In genomic region chr19:39223703-39224279, GRCh38 we compare ENCODE assay signal across 11 cellular contexts. TPM values are rescaled to one million over a fixed set of nuclear protein-coding genes. Genes with fewer than 3 reads are reported as not detected.
DNase-seq lines count a peak whose midpoint lies in the region; ATAC-seq and TF ChIP-seq lines count a peak whose summit lies in the region.
"Had no signal": no experiment of that assay in that cellular context is flagged by ENCODE, and none has a peak within 500 bp of the region (broad histone marks: within the 10 kb centered on the region; RNA-seq: fewer than 3 reads in every experiment).

No MANE protein-coding gene starts in this region.

- H4K8ac ChIP-seq in H9 (replicated peaks; ENCODE audit: insufficient read length, low read depth, low read length) = no peak overlapping the region

- no peak overlapping the region for H3K56ac ChIP-seq in H9 (ENCODE audit: insufficient read length, low read depth, low read length)

- H4K20me1 ChIP-seq in H9 (ENCODE audit: control insufficient read depth, insufficient read depth, insufficient read length) = no peaks in the 10 kb centered on the region

- H3K27me3 ChIP-seq in H9 (ENCODE audit: insufficient read depth, low read length) = peaks cover 3% of the 10 kb centered on the region; the same call in 1 of the 2 replicates

- WGBS in H9 (ENCODE audit: extremely low coverage, insufficient read length, low lambda C conversion rate) = no CpG with 5 or more reads among the region's 4 CpGs

- no peak overlapping the region for H2AFZ ChIP-seq in H9 (ENCODE audit: low read length)

- no peak overlapping the region for H3K27ac ChIP-seq in H9 (ENCODE audit: insufficient read length, low read depth, low read length)

- peak; percentile 10 for DNase-seq in CD1c-positive myeloid dendritic cell (ENCODE audit: extremely low spot score)
- peak; percentile 56 for DNase-seq in H9
- peak; percentile 33 for DNase-seq in fibroblast of villous mesenchyme (ENCODE audit: low read depth)
- no peak for DNase-seq in NCI-H69 (lab: John Stamatoyannopoulos, UW)
- DNase-seq in progenitor cell of endocrine pancreas (ENCODE audit: low spot score, unreplicated experiment) = no peak
- DNase-seq in NCI-H2171 treated with DMSO at 0.1 percent for 48 hours (lab: John Stamatoyannopoulos, UW) = no peak
- no peak for DNase-seq in stimulated activated CD4-positive, alpha-beta T cell treated with anti-CD3 and anti-CD28 coated beads, Interleukin-1b, Interleukin-23, amount 100 ng/mL, for 48 hours
- DNase-seq: central memory CD4-positive, alpha-beta T cell had no signal

- no peak overlapping the region for H2AK5ac ChIP-seq in H9 (ENCODE audit: insufficient read length, low read length)

- H3K9me3 ChIP-seq in H9 (ENCODE audit: control insufficient read depth, low read depth, low read length) = no peaks in the 10 kb centered on the region

- H3K27ac Mint-ChIP-seq in H9 = no peak overlapping the region
- H3K27ac Mint-ChIP-seq in progenitor cell of endocrine pancreas = no peak overlapping the region
- H3K27ac Mint-ChIP-seq: IgD-negative memory B cell had no signal

- no peaks in the 10 kb centered on the region for H3K23me2 ChIP-seq in H9 (ENCODE audit: insufficient read length, low read depth, low read length, poor library complexity, severe bottlenecking)

- H3T11ph ChIP-seq in H9 (ENCODE audit: low read length) = no peak overlapping the region

- H4K5ac ChIP-seq in H9 (ENCODE audit: insufficient read length, low read depth, low read length) = no peak overlapping the region

- H3K9me3 Mint-ChIP-seq in H9 = no peaks in the 10 kb centered on the region; a peak in 1 of 5 replicates
- no peaks in the 10 kb centered on the region for H3K9me3 Mint-ChIP-seq in progenitor cell of endocrine pancreas (ENCODE audit: low read depth)

- no peaks in the 10 kb centered on the region for H3K79me1 ChIP-seq in H9 (ENCODE audit: insufficient read depth, low read depth, low read length, poor library complexity, severe bottlenecking)

- H2BK5ac ChIP-seq in H9 (ENCODE audit: insufficient read length, low read length) = no peak overlapping the region

- no peak overlapping the region for H3K23ac ChIP-seq in H9 (ENCODE audit: insufficient read length, low read depth, low read length)

- H2BK20ac ChIP-seq in H9 (ENCODE audit: low read depth, low read length, poor library complexity, severe bottlenecking) = no peak overlapping the region

- no peak overlapping the region for H3K4ac ChIP-seq in H9 (ENCODE audit: low read depth, low read length)

- H4K91ac ChIP-seq in H9 (ENCODE audit: insufficient read length, low read depth, low read length) = no peak overlapping the region

- no peak overlapping the region for H3K14ac ChIP-seq in H9 (ENCODE audit: insufficient read depth, low read length)

- H3K4me3 Mint-ChIP-seq in H9 (no peak overlapping the region), progenitor cell of endocrine pancreas (ENCODE audit: low read depth) (no peak overlapping the region)
- H3K4me3 Mint-ChIP-seq: IgD-negative memory B cell had no signal

- H3K18ac ChIP-seq in H9 (ENCODE audit: insufficient read length, low read depth, low read length) = no peak overlapping the region

- no peaks in the 10 kb centered on the region for H3K79me2 ChIP-seq in H9 (ENCODE audit: insufficient read depth, low read length)

- TF ChIP-seq CTCF in H9 (conservative IDR thresholded peaks at IDR 0.05) = no peak
- no peak for TF ChIP-seq CTCF in fibroblast of villous mesenchyme (IDR thresholded peaks at IDR 0.05; ENCODE audit: insufficient read depth, low read depth, low read length)
- TF ChIP-seq CTCF in progenitor cell of endocrine pancreas (IDR thresholded peaks at IDR 0.05; ENCODE audit: unreplicated experiment) = no peak

- H3K4me1 ChIP-seq in H9 (ENCODE audit: insufficient read depth, low read length) = no peaks in the 10 kb centered on the region

- no peak overlapping the region for H3K4me2 ChIP-seq in H9 (ENCODE audit: insufficient read depth, insufficient read length, low read length)

- no peak overlapping the region for H2BK15ac ChIP-seq in H9 (ENCODE audit: low read depth, low read length)

- no peak overlapping the region for H3K9ac ChIP-seq in H9 (ENCODE audit: extremely low read depth, insufficient read length, low read length)

- no peak overlapping the region for H2BK12ac ChIP-seq in H9 (ENCODE audit: insufficient read length, low read depth, low read length)

- no peak overlapping the region for H3K4me3 ChIP-seq in fibroblast of villous mesenchyme (ENCODE audit: low read depth, low read length)

- H3K4me1 Mint-ChIP-seq in H9 (no peaks in the 10 kb centered on the region; a peak in 2 of 4 replicates), progenitor cell of endocrine pancreas (ENCODE audit: low read depth) (no peaks in the 10 kb centered on the region)

- H2BK120ac ChIP-seq in H9 (ENCODE audit: low read depth, low read length, poor library complexity, severe bottlenecking) = no peak overlapping the region

- H3K27me3 Mint-ChIP-seq in H9 (ENCODE audit: low read depth) (peaks cover 64% of the 10 kb centered on the region), progenitor cell of endocrine pancreas (peaks cover 61% of the 10 kb centered on the region)

- no peaks in the 10 kb centered on the region for H3K36me3 Mint-ChIP-seq in H9 (ENCODE audit: insufficient read depth in 1 of 3, low read depth in 3 of 3)
- H3K36me3 Mint-ChIP-seq in progenitor cell of endocrine pancreas (ENCODE audit: insufficient read depth) = no peaks in the 10 kb centered on the region

- ATAC-seq in SK-N-SH treated with all-trans-retinoic acid at 6 μM for 48 hours = peak; percentile 70

TF ChIP-seq in SK-N-SH treated with all-trans-retinoic acid at 6 μM for 48 hours, 23 proteins besides CTCF, POLR2A, EP300 and RAD21:
- no peak for TF ChIP-seq ESRRG (CRISPR knock-in tag; IDR thresholded peaks at IDR 0.05)
- no peak for TF ChIP-seq PPARA (CRISPR knock-in tag; IDR thresholded peaks at IDR 0.05; ENCODE audit: borderline replicate concordance)
- TF ChIP-seq OSR1 (CRISPR knock-in tag; IDR thresholded peaks at IDR 0.05) = no peak
- no peak for TF ChIP-seq ZFP30 (CRISPR knock-in tag; IDR thresholded peaks at IDR 0.05)

RNA-seq across cellular contexts. Expression of gene SYCN, which starts 19.7 kb away (rescaled TPM):
- total RNA-seq in H9 (2021) (not detected in 2 replicates), fibroblast of villous mesenchyme (not detected in 2 replicates), progenitor cell of endocrine pancreas (not detected in 2 replicates)
- total RNA-seq: subcutaneous adipose tissue had no signal

RNA-seq across cellular contexts. Expression of gene IFNL3, which starts 21.0 kb away (rescaled TPM):
- total RNA-seq in H9 (2021) (not detected in 2 replicates), fibroblast of villous mesenchyme (not detected in 2 replicates), progenitor cell of endocrine pancreas (not detected in 2 replicates)
- total RNA-seq: subcutaneous adipose tissue had no signal

RNA-seq across cellular contexts. Expression of gene IFNL4, which starts 24.9 kb away (rescaled TPM):
- total RNA-seq in H9 (2021) = not detected in 2 replicates
- total RNA-seq in fibroblast of villous mesenchyme = not detected in 2 replicates
- not detected in 2 replicates for total RNA-seq in progenitor cell of endocrine pancreas
- total RNA-seq: subcutaneous adipose tissue had no signal

RNA-seq across cellular contexts. Expression of gene NCCRP1, which starts 27.0 kb away (rescaled TPM):
- total RNA-seq in H9 (2021) (1.9 and 2.7 TPM in 2 replicates), fibroblast of villous mesenchyme (not detected in 2 replicates), progenitor cell of endocrine pancreas (0.89 and 0.93 TPM in 2 replicates)
- total RNA-seq: subcutaneous adipose tissue had no signal

RNA-seq across cellular contexts. Expression of gene IFNL2, which starts 44.4 kb away (rescaled TPM):
- total RNA-seq in H9 (2021) (not detected in 2 replicates), fibroblast of villous mesenchyme (not detected in 2 replicates), progenitor cell of endocrine pancreas (not detected in 2 replicates)
- total RNA-seq: subcutaneous adipose tissue had no signal

Comparison
In these comparisons a context has a peak if more than half of its experiments do, and no peak if none do; other contexts are left out.
1. DNase-seq: peak in CD1c-positive myeloid dendritic cell (single experiment), H9 (single experiment) and fibroblast of villous mesenchyme (single experiment); none in NCI-H69 (single experiment), progenitor cell of endocrine pancreas (single experiment), NCI-H2171 treated with DMSO at 0.1 percent for 48 hours (single experiment) and stimulated activated CD4-positive, alpha-beta T cell treated with anti-CD3 and anti-CD28 coated beads, Interleukin-1b, Interleukin-23, amount 100 ng/mL, for 48 hours (single experiment).